In genomic region chr16:31072540-31073072, GRCh38 we compare ENCODE assay signal across 8 cellular contexts. TPM values are rescaled to one million over a fixed set of nuclear protein-coding genes. Genes with fewer than 3 reads are reported as not detected.
A peak's percentile ranks its signal among the peaks of the same experiment; 100 is the strongest.
DNase-seq lines count a peak whose midpoint lies in the region; ATAC-seq and TF ChIP-seq lines count a peak whose summit lies in the region.

No MANE protein-coding gene starts in this region.

- TF ChIP-seq POLR2A in upper lobe of left lung (IDR thresholded peaks at IDR 0.05) = no peak

- TF ChIP-seq CTCF in C4-2B (conservative IDR thresholded peaks at IDR 0.05) = no peak
- TF ChIP-seq CTCF in upper lobe of left lung (IDR thresholded peaks at IDR 0.05) = no peak

- H3K9me3 ChIP-seq in mucosa of rectum (ENCODE audit: control insufficient read depth in 2 of 2, low read length in 2 of 2) = no peaks in the 10 kb centered on the region
- H3K9me3 ChIP-seq in upper lobe of left lung = no peaks in the 10 kb centered on the region

- 2 to 4% methylated on average over 16 to 20 of the region's 20 CpGs for WGBS in upper lobe of left lung, 2 donors

- peak overlapping the region; percentile 91 for H3K27ac ChIP-seq in C4-2B
- peak overlapping the region; percentile 81 to 91 for H3K27ac ChIP-seq in mucosa of rectum (ENCODE audit: low read depth in 2 of 2, low read length in 2 of 2)
- peak overlapping the region; percentile 89 to 97 (median 95) for H3K27ac ChIP-seq in upper lobe of left lung

- no peak for ATAC-seq in upper lobe of left lung (ENCODE audit: low FRiP score in 2 of 2)
- no peak for ATAC-seq in GM18868 (IDR thresholded peaks at IDR 0.05; ENCODE audit: unreplicated experiment)

- H3K36me3 ChIP-seq in H7 (replicated peaks; ENCODE audit: control insufficient read depth, insufficient read depth, low read length) (peaks cover 10% of the 10 kb centered on the region), mucosa of rectum (ENCODE audit: control insufficient read depth in 2 of 2, insufficient read depth in 2 of 2, low read length in 2 of 2) (peaks cover 15 to 18% of the 10 kb centered on the region in 2 donors), upper lobe of left lung (peaks cover 12 to 17% (median 16%) of the 10 kb centered on the region in 4 donors)

- TF ChIP-seq EP300 in upper lobe of left lung (IDR thresholded peaks at IDR 0.05) = no peak

- DNase-seq in H7 (no peak), RPMI7951 (ENCODE audit: low read depth) (peak; percentile 39), dermis blood vessel endothelial cell (peak; percentile 56), upper lobe of left lung (no peak), foreskin melanocyte (no peak)

- H3K4me3 ChIP-seq in H7 (ENCODE audit: insufficient read depth, low read depth, low read length) (peak overlapping the region; percentile 69), mucosa of rectum (ENCODE audit: low read length in 2 of 2) (peak overlapping the region; percentile 83 to 88), upper lobe of left lung (peak overlapping the region; percentile 79 to 97 (median 90))

- H3K4me1 ChIP-seq in mucosa of rectum (ENCODE audit: control insufficient read depth in 2 of 2, insufficient read depth in 2 of 2, low read length in 2 of 2) (peaks cover 22% of the 10 kb centered on the region in 2 donors), upper lobe of left lung (peaks cover 20 to 35% (median 22%) of the 10 kb centered on the region in 4 donors)

- H3K9ac ChIP-seq in mucosa of rectum (ENCODE audit: low read depth in 1 of 2, low read length in 2 of 2) = peak overlapping the region; percentile 69 to 72

- no peaks in the 10 kb centered on the region for H3K27me3 ChIP-seq in H7 (ENCODE audit: control insufficient read depth, insufficient read depth, low read length)
- no peaks in the 10 kb centered on the region for H3K27me3 ChIP-seq in mucosa of rectum (ENCODE audit: control insufficient read depth in 2 of 2, insufficient read depth in 2 of 2, low read length in 2 of 2)
- H3K27me3 ChIP-seq in upper lobe of left lung = no peaks in the 10 kb centered on the region

RNA-seq across cellular contexts. Expression of gene ZNF668, which starts 1.4 kb away (rescaled TPM):
- total RNA-seq in H7 (2014; rRNA removed; shearing (Covaris generic)) = 16.4 and 19.9 TPM in 2 replicates
- 3.6 and 6.2 TPM in 2 replicates for total RNA-seq in RPMI7951 (2014; rRNA removed; shearing (Covaris generic))
- 7.3 and 9.0 TPM in 2 replicates for total RNA-seq in dermis blood vessel endothelial cell
- total RNA-seq in upper lobe of left lung = 10 to 100 TPM in 4 of 6 donors, 1 to 10 TPM in 2; 8.4 to 21.0 (median 11.4) TPM

RNA-seq across cellular contexts. Expression of gene ZNF646, which starts 1.6 kb away (rescaled TPM):
- 28.8 and 30.0 TPM in 2 replicates for total RNA-seq in H7 (2014; rRNA removed; shearing (Covaris generic))
- 4.3 and 6.7 TPM in 2 replicates for total RNA-seq in RPMI7951 (2014; rRNA removed; shearing (Covaris generic))
- total RNA-seq in dermis blood vessel endothelial cell = 16.0 and 17.4 TPM in 2 replicates
- 10 to 100 TPM; 16.7 to 40.9 (median 23.2) TPM for total RNA-seq in upper lobe of left lung

RNA-seq across cellular contexts. Expression of gene PRSS53, which starts 16.1 kb away (rescaled TPM):
- total RNA-seq in H7 (2014; rRNA removed; shearing (Covaris generic)) = 1.3 and 4.5 TPM in 2 replicates
- 0.60 and 1.3 TPM in 2 replicates for total RNA-seq in RPMI7951 (2014; rRNA removed; shearing (Covaris generic))
- total RNA-seq in dermis blood vessel endothelial cell (0.88 and 2.0 TPM in 2 replicates), upper lobe of left lung (1 to 10 TPM in 5 of 6 donors, under 1 TPM in 1; 0.91 to 8.4 (median 3.0) TPM)

RNA-seq across cellular contexts. Expression of gene VKORC1, which starts 22.0 kb away (rescaled TPM):
- 127 and 135 TPM in 2 replicates for total RNA-seq in H7 (2014; rRNA removed; shearing (Covaris generic))
- total RNA-seq in RPMI7951 (2014; rRNA removed; shearing (Covaris generic)) = 212 and 281 TPM in 2 replicates
- total RNA-seq in dermis blood vessel endothelial cell (67.6 and 109 TPM in 2 replicates), upper lobe of left lung (100 to 1,000 TPM in 1 of 6 donors, 10 to 100 TPM in 5; 37.7 to 105 (median 61.4) TPM)

RNA-seq across cellular contexts. Expression of gene BCKDK, which starts 35.6 kb away (rescaled TPM):
- 52.7 and 64.0 TPM in 2 replicates for total RNA-seq in H7 (2014; rRNA removed; shearing (Covaris generic))
- 33.9 and 42.7 TPM in 2 replicates for total RNA-seq in RPMI7951 (2014; rRNA removed; shearing (Covaris generic))
- total RNA-seq in dermis blood vessel endothelial cell (18.4 and 36.2 TPM in 2 replicates), upper lobe of left lung (10 to 100 TPM; 23.2 to 64.4 (median 39.3) TPM)

Comparison
In these comparisons a context has a peak if more than half of its experiments do, and no peak if none do; other contexts are left out.
1. DNase-seq: peak in RPMI7951 (single experiment) and dermis blood vessel endothelial cell (single experiment); none in H7 (single experiment), upper lobe of left lung (0 of 2) and foreskin melanocyte (single experiment).
2. Peak in every context shown above with its lines, with median percentiles within 50 percentile points of each other: H3K27ac ChIP-seq and H3K4me3 ChIP-seq.